Comparison of ENCODE assay signal across 8 cellular contexts in the genomic region with DNA sequence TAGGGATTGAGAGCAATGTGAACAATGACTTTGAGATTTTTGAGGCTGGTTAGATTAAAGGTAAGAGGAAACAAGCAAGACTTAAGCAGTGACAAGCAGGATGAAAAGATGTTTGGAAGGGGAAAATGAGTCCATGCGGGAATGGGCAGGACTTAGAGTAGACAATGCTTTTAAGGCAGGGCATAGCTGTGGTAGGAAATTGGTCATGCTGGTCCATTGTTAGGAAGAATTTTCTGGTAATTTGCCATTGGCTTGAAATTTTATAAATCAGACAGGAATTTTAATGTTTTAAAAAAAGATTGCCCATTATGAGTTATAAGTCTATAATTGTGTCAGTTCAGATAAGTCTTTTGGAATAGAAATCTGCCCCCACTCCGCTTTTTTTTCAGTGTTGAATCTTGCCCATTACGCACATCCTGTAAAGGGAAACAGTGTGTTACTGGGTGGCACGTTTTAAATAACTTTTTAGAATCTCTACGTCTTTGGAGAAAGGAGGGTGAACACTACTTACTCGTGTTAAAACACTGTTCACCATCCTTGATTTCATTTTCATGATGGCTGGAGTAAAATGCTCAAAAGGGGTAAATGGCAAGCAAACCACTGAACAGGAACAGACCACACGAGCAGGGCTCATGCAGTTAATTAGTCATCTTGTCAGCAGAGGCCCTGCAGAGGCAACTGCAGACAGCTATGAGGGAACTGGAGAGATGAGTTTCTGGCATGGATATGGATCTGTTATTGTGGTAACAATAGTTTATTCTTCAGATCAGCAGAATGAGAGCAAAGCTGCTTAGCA. TPM values are rescaled to one million over a fixed set of nuclear protein-coding genes. Genes with fewer than 3 reads are reported as not detected.
DNase-seq lines count a peak whose midpoint lies in the region; ATAC-seq and TF ChIP-seq lines count a peak whose summit lies in the region.

No MANE protein-coding gene starts in this region.

- H3K4me1 Mint-ChIP-seq in CD14-positive monocyte, result peaks cover 23% of the 10 kb centered on the region

- in situ Hi-C loops in SK-MEL-5 (cut with HindIII; ENCODE audit: low pct_unique_long_range_greater_than_20kb, low sequenced_read_pairs), result no loop called here

- TF ChIP-seq CTCF in CD14-positive monocyte (IDR thresholded peaks at IDR 0.05), result no peak
- TF ChIP-seq CTCF in fibroblast of villous mesenchyme (IDR thresholded peaks at IDR 0.05; ENCODE audit: insufficient read depth, low read depth, low read length), result no peak

- H2BK12ac ChIP-seq in trophoblast cell (ENCODE audit: low read length), result no peak overlapping the region

- H4K12ac ChIP-seq in trophoblast cell (ENCODE audit: low read depth, low read length), result no peak overlapping the region

- H4K91ac ChIP-seq in trophoblast cell (ENCODE audit: low read depth, low read length), result no peak overlapping the region

- no peak overlapping the region for H4K8ac ChIP-seq in trophoblast cell (ENCODE audit: low read depth, low read length)

- H3K79me2 ChIP-seq in trophoblast cell (ENCODE audit: control insufficient read depth, insufficient read depth, low read length, poor library complexity), result peaks cover 3% of the 10 kb centered on the region

- peaks cover under 1 to 4% of the 10 kb centered on the region in 2 experiments for H3K36me3 ChIP-seq in trophoblast cell (ENCODE audit: control insufficient read depth in 1 of 2, insufficient read depth in 2 of 2, low read length in 2 of 2)

- H2AFZ ChIP-seq in trophoblast cell (ENCODE audit: insufficient read depth, low read length, poor library complexity), result no peak overlapping the region

- peak overlapping the region; percentile 9 for H3K27ac ChIP-seq in trophoblast cell (ENCODE audit: low read depth, low read length)

- peaks cover 4 to 6% of the 10 kb centered on the region in 2 experiments for H3K4me1 ChIP-seq in trophoblast cell (ENCODE audit: control insufficient read depth in 1 of 2, insufficient read depth in 2 of 2, low read length in 2 of 2)

- no peak overlapping the region for H2AK5ac ChIP-seq in trophoblast cell (ENCODE audit: low read length)

- no peaks in the 10 kb centered on the region for H3K9me3 Mint-ChIP-seq in CD14-positive monocyte

- intact Hi-C loops in CD14-positive monocyte (cut with micrococcal nuclease), result no loop called here

- no CpG with 5 or more reads among the region's 7 CpGs for WGBS in trophoblast cell (ENCODE audit: extremely low coverage, insufficient coverage, insufficient read length)

- H3K14ac ChIP-seq in trophoblast cell (ENCODE audit: low read length), result no peak overlapping the region

- no peak overlapping the region for H3K9ac ChIP-seq in trophoblast cell (ENCODE audit: low read length)

- H2BK120ac ChIP-seq in trophoblast cell (ENCODE audit: insufficient read depth, low read length, poor library complexity), result no peak overlapping the region

- ATAC-seq in GM19328 (IDR thresholded peaks at IDR 0.05; ENCODE audit: unreplicated experiment) (peak; percentile 52), HG03280 (IDR thresholded peaks at IDR 0.05; ENCODE audit: unreplicated experiment) (peak; percentile 66)

- peaks cover 2 to 13% of the 10 kb centered on the region in 2 donors for H3K36me3 Mint-ChIP-seq in CD14-positive monocyte

- no peaks in the 10 kb centered on the region for H3K27me3 ChIP-seq in trophoblast cell (ENCODE audit: insufficient read depth, low read length)

- DNase-seq in CD14-positive monocyte (ENCODE audit: low spot score) (peak; percentile 57), SK-MEL-5 (ENCODE audit: low read depth, low spot score) (peak; percentile 58), fibroblast of villous mesenchyme (ENCODE audit: low read depth) (peak; percentile 71), trophoblast cell (peak in 1 of 2 donors; percentile 28), COR-L47 (lab: John Stamatoyannopoulos, UW) (no peak), cerebellar nuclear complex (lab: John Stamatoyannopoulos, UW) (no peak)

- H3K27ac Mint-ChIP-seq in CD14-positive monocyte, result no peak overlapping the region

- H3K23ac ChIP-seq in trophoblast cell (ENCODE audit: low read length), result no peak overlapping the region

- H3K9me3 ChIP-seq in trophoblast cell (ENCODE audit: insufficient read depth, low read depth, low read length), result no peaks in the 10 kb centered on the region

- no peak overlapping the region for H3K18ac ChIP-seq in trophoblast cell (ENCODE audit: low read length)

- no peak overlapping the region for H3K4me3 ChIP-seq in fibroblast of villous mesenchyme (ENCODE audit: low read depth, low read length)
- no peak overlapping the region for H3K4me3 ChIP-seq in trophoblast cell (ENCODE audit: low read depth, low read length)

- no peak overlapping the region for H3K4ac ChIP-seq in trophoblast cell (ENCODE audit: low read depth, low read length)

- no peaks in the 10 kb centered on the region for H3K79me1 ChIP-seq in trophoblast cell (ENCODE audit: low read length)

- peak overlapping the region; percentile 22 for H3K4me2 ChIP-seq in trophoblast cell (ENCODE audit: low read length)

- no peaks in the 10 kb centered on the region for H3K27me3 Mint-ChIP-seq in CD14-positive monocyte (ENCODE audit: low read depth in 3 of 3)

- no peak overlapping the region for H3K4me3 Mint-ChIP-seq in CD14-positive monocyte

- no peak overlapping the region for H2BK5ac ChIP-seq in trophoblast cell (ENCODE audit: low read depth, low read length, poor library complexity)

RNA-seq across cellular contexts. Expression of gene SWAP70, which starts 25.0 kb away (rescaled TPM):
- polyA plus RNA-seq in CD14-positive monocyte, result 10 to 100 TPM; 13.8 to 26.4 TPM
- total RNA-seq in SK-MEL-5 (2014; rRNA removed; shearing (Covaris generic)), result 148 and 149 TPM in 2 replicates
- 54.3 and 79.7 TPM in 2 replicates for polyA plus RNA-seq in SK-MEL-5 (2015; cell fraction: cytosol; rRNA removed)
- polyA plus RNA-seq in SK-MEL-5 (2015; cell fraction: nucleus; rRNA removed), result 22.7 and 23.5 TPM in 2 replicates
- total RNA-seq in fibroblast of villous mesenchyme, result 52.8 and 63.0 TPM in 2 replicates
- polyA plus RNA-seq in trophoblast cell (2013), result 70.7 and 73.1 TPM in 2 replicates

Comparison
In these comparisons a context has a peak if more than half of its experiments do, and no peak if none do; other contexts are left out.
1. DNase-seq: peak in CD14-positive monocyte (single experiment), SK-MEL-5 (single experiment) and fibroblast of villous mesenchyme (single experiment); none in COR-L47 (single experiment) and cerebellar nuclear complex (0 of 2).